In the genomic region with DNA sequence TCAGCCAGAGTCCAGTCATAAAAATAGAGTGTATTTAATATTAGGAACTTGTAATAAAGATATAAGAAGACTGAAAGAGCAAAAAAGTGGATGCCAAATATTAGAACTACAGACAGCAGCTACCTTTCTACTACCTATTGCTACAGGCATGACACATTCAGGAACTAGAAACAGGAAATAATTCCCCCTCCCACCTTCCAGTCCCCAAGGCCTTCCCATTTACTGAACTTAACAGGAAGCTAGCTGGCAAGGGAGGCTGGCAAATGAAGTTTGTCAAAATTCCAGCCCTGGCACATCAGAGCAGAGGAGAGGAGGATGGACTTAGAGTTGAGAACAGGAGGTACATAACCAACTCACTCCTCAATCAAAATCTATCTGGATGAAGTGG, we compare ENCODE assay signal across 24 cellular contexts. TPM values are rescaled to one million over a fixed set of nuclear protein-coding genes. Genes with fewer than 3 reads are reported as not detected.
DNase-seq lines count a peak whose midpoint lies in the region; ATAC-seq, FAIRE-seq and TF ChIP-seq lines count a peak whose summit lies in the region.
"Had no signal": no experiment of that assay in that cellular context is flagged by ENCODE, and none has a peak within 500 bp of the region (broad histone marks: within the 10 kb centered on the region; RNA-seq: fewer than 3 reads in every experiment).

No MANE protein-coding gene starts in this region.

- no peak overlapping the region for H2AFZ ChIP-seq in keratinocyte (ENCODE audit: control insufficient read depth, low read length)
- H2AFZ ChIP-seq: PC-9 had no signal

- no peak overlapping the region for H3K4me2 ChIP-seq in keratinocyte (ENCODE audit: control insufficient read depth, extremely low read depth, insufficient read depth, low read depth, low read length)
- H3K4me2 ChIP-seq: A549, PC-9 had no signal

- H3K9me1 ChIP-seq in keratinocyte (ENCODE audit: control insufficient read depth, extremely low read depth, insufficient read depth, low read length), result no peaks in the 10 kb centered on the region

- no peak overlapping the region for H3K27ac ChIP-seq in keratinocyte (ENCODE audit: control insufficient read depth, insufficient read depth, low read length)
- H3K27ac ChIP-seq: A549, PC-9, SJCRH30 had no signal

- FAIRE-seq in GM18507 (lab: Jason Lieb, UNC) (peak; percentile 35), keratinocyte (lab: Jason Lieb, UNC) (peak; percentile 79)
- FAIRE-seq: A549, astrocyte, G401.6, H1 had no signal

- DNase-seq in activated T-cell treated with anti-CD3 and anti-CD28 coated beads, Interleukin-2, amount 50 U/mL, for 24 hours, result no peak
- DNase-seq in activated T-cell treated with anti-CD3 and anti-CD28 coated beads for 4 hours (no peak), GM18507 (ENCODE audit: extremely low spot score, insufficient read length, low read depth) (no peak), keratinocyte (ENCODE audit: low read depth, low spot score) (no peak), immature natural killer cell (no peak)
- DNase-seq in activated CD4-positive, CD25-positive, alpha-beta regulatory T cell (lab: John Stamatoyannopoulos, UW), result no peak
- DNase-seq: activated CD4-positive, alpha-beta memory T cell treated with anti-CD3 and anti-CD28 coated beads for 36 hours; C1 segment of cervical spinal cord; KG1; NCI-H187; NCI-H748 treated with DMSO at 0.1 percent for 48 hours; nucleus accumbens; PC-9; SJCRH30; substantia nigra; T-helper 1 cell had no signal

- no peaks in the 10 kb centered on the region for H3K79me2 ChIP-seq in keratinocyte (ENCODE audit: control insufficient read depth, insufficient read depth, low read length)

- no peaks in the 10 kb centered on the region for H3K27me3 ChIP-seq in keratinocyte (ENCODE audit: control insufficient read depth, extremely low read depth, insufficient read depth, low read length)
- H3K27me3 ChIP-seq: SJCRH30 had no signal

- dilution Hi-C loops in keratinocyte (cut with MboI; ENCODE audit: extremely low pct_ligation_motif_present, low sequenced_read_pairs), result no loop called here

- H3K9ac ChIP-seq in keratinocyte (ENCODE audit: control insufficient read depth, extremely low read depth, insufficient read depth, low read length), result no peak overlapping the region

- no peaks in the 10 kb centered on the region for H3K9me3 ChIP-seq in keratinocyte (ENCODE audit: control insufficient read depth, low read depth, low read length)
- H3K9me3 ChIP-seq: A549, SJCRH30 had no signal

- peaks cover 4% of the 10 kb centered on the region for H3K9me3 Mint-ChIP-seq in activated T-cell treated with anti-CD3 and anti-CD28 coated beads, Interleukin-2, amount 50 U/mL, for 24 hours
- H3K9me3 Mint-ChIP-seq in activated T-helper 17 cell treated with anti-CD3 and anti-CD28 coated beads, Interleukin-2, amount 50 U/mL, for 72 hours, result no peaks in the 10 kb centered on the region
- no peaks in the 10 kb centered on the region for H3K9me3 Mint-ChIP-seq in immature natural killer cell
- H3K9me3 Mint-ChIP-seq: activated naive CD4-positive, alpha-beta T cell treated with anti-CD3 and anti-CD28 coated beads, Interleukin-2, amount 50 U/mL, for 24 hours had no signal

- ATAC-seq in activated T-helper 17 cell treated with anti-CD3 and anti-CD28 coated beads, Interleukin-2, amount 50 U/mL, for 72 hours (replicated peaks), result no peak
- no peak for ATAC-seq in HG03439 (IDR thresholded peaks at IDR 0.05; ENCODE audit: unreplicated experiment)
- ATAC-seq: A549 had no signal

- no peak for TF ChIP-seq CTCF in keratinocyte (optimal IDR thresholded peaks at IDR 0.05 in 1 of 3, IDR thresholded peaks at IDR 0.05 in 1 of 3, conservative IDR thresholded peaks at IDR 0.05 in 1 of 3; ENCODE audit: extremely low read depth in 1 of 3, insufficient read depth in 2 of 3, low read length in 3 of 3)

- H3K27ac Mint-ChIP-seq in activated T-cell treated with anti-CD3 and anti-CD28 coated beads, Interleukin-2, amount 50 U/mL, for 24 hours, result peak overlapping the region; percentile 73
- peak overlapping the region; percentile 62 for H3K27ac Mint-ChIP-seq in activated T-helper 17 cell treated with anti-CD3 and anti-CD28 coated beads, Interleukin-2, amount 50 U/mL, for 72 hours
- H3K27ac Mint-ChIP-seq in immature natural killer cell, result no peak overlapping the region
- H3K27ac Mint-ChIP-seq: activated CD4-positive, alpha-beta memory T cell treated with anti-CD3 and anti-CD28 coated beads for 36 hours; activated naive CD4-positive, alpha-beta T cell treated with anti-CD3 and anti-CD28 coated beads, Interleukin-2, amount 50 U/mL, for 24 hours had no signal

- peaks cover 1 to 4% of the 10 kb centered on the region in 2 experiments for H3K36me3 ChIP-seq in keratinocyte (ENCODE audit: control insufficient read depth in 2 of 2, extremely low read depth in 1 of 2, insufficient read depth in 2 of 2, low read length in 2 of 2)
- H3K36me3 ChIP-seq: SJCRH30 had no signal

- H3K4me3 ChIP-seq in keratinocyte (ENCODE audit: control insufficient read depth in 2 of 3, extremely low read depth in 1 of 3, insufficient read depth in 2 of 3, low read depth in 1 of 3, low read length in 3 of 3), result no peak overlapping the region
- H3K4me3 ChIP-seq: A549, lung, PC-9, SJCRH30 had no signal

- peaks cover 20% of the 10 kb centered on the region for H3K4me1 ChIP-seq in keratinocyte (ENCODE audit: control insufficient read depth, extremely low read depth, insufficient read depth, low read length)
- H3K4me1 ChIP-seq: SJCRH30 had no signal

- no peaks in the 10 kb centered on the region for H3K27me3 Mint-ChIP-seq in activated T-cell treated with anti-CD3 and anti-CD28 coated beads, Interleukin-2, amount 50 U/mL, for 24 hours
- no peaks in the 10 kb centered on the region for H3K27me3 Mint-ChIP-seq in activated T-helper 17 cell treated with anti-CD3 and anti-CD28 coated beads, Interleukin-2, amount 50 U/mL, for 72 hours
- no peaks in the 10 kb centered on the region for H3K27me3 Mint-ChIP-seq in immature natural killer cell (ENCODE audit: low read depth in 3 of 3)
- H3K27me3 Mint-ChIP-seq: activated CD4-positive, alpha-beta memory T cell treated with anti-CD3 and anti-CD28 coated beads for 36 hours; activated naive CD4-positive, alpha-beta T cell treated with anti-CD3 and anti-CD28 coated beads, Interleukin-2, amount 50 U/mL, for 24 hours had no signal

- no peaks in the 10 kb centered on the region for H3K36me3 Mint-ChIP-seq in activated T-cell treated with anti-CD3 and anti-CD28 coated beads, Interleukin-2, amount 50 U/mL, for 24 hours (ENCODE audit: low read depth)
- H3K36me3 Mint-ChIP-seq in activated T-helper 17 cell treated with anti-CD3 and anti-CD28 coated beads, Interleukin-2, amount 50 U/mL, for 72 hours (ENCODE audit: low read depth), result no peaks in the 10 kb centered on the region
- peaks cover 0 to 3% (median 0%) of the 10 kb centered on the region in 3 donors for H3K36me3 Mint-ChIP-seq in immature natural killer cell
- H3K36me3 Mint-ChIP-seq: activated naive CD4-positive, alpha-beta T cell treated with anti-CD3 and anti-CD28 coated beads, Interleukin-2, amount 50 U/mL, for 24 hours had no signal

- peaks cover 51% of the 10 kb centered on the region for H3K4me1 Mint-ChIP-seq in activated T-cell treated with anti-CD3 and anti-CD28 coated beads, Interleukin-2, amount 50 U/mL, for 24 hours (ENCODE audit: low read depth)
- H3K4me1 Mint-ChIP-seq in activated T-helper 17 cell treated with anti-CD3 and anti-CD28 coated beads, Interleukin-2, amount 50 U/mL, for 72 hours, result peaks cover 17% of the 10 kb centered on the region
- H3K4me1 Mint-ChIP-seq in immature natural killer cell, result peaks cover 0 to 2% of the 10 kb centered on the region in 2 donors

- no peak overlapping the region for H3K4me3 Mint-ChIP-seq in activated T-cell treated with anti-CD3 and anti-CD28 coated beads, Interleukin-2, amount 50 U/mL, for 24 hours
- H3K4me3 Mint-ChIP-seq in activated T-helper 17 cell treated with anti-CD3 and anti-CD28 coated beads, Interleukin-2, amount 50 U/mL, for 72 hours, result no peak overlapping the region
- no peak overlapping the region for H3K4me3 Mint-ChIP-seq in immature natural killer cell
- H3K4me3 Mint-ChIP-seq: activated CD4-positive, alpha-beta memory T cell treated with anti-CD3 and anti-CD28 coated beads for 36 hours; activated naive CD4-positive, alpha-beta T cell treated with anti-CD3 and anti-CD28 coated beads, Interleukin-2, amount 50 U/mL, for 24 hours had no signal

- H4K20me1 ChIP-seq in keratinocyte (ENCODE audit: control insufficient read depth, extremely low read depth, insufficient read depth, low read length), result no peaks in the 10 kb centered on the region

RNA-seq across cellular contexts. Expression of gene RIC1, which starts 50.2 kb away (rescaled TPM):
- 10 to 100 TPM; 20.1 to 20.3 TPM for total RNA-seq in activated T-helper 17 cell treated with anti-CD3 and anti-CD28 coated beads, Interleukin-2, amount 50 U/mL, for 72 hours
- polyA plus RNA-seq in keratinocyte (17.2 to 20.5 TPM (median 19.6 TPM) in 3 replicates), immature natural killer cell (1 to 10 TPM; 4.9 to 6.3 (median 5.2) TPM)
- polyA plus RNA-seq in keratinocyte (2011; ENCODE audit: low read depth), result 7.2 TPM
- 7.8 and 16.1 TPM in 2 replicates for polyA plus RNA-seq in keratinocyte (2011; cell fraction: cytosol; rRNA removed)
- polyA plus RNA-seq in keratinocyte (2011; cell fraction: nucleus; rRNA removed), result 33.6 and 39.6 TPM in 2 replicates
- polyA plus RNA-seq in keratinocyte (2012; ENCODE audit: low replicate concordance), result 8.9 and 11.0 TPM in 2 replicates
- 22.7 to 62.7 TPM (median 42.9 TPM) in 3 replicates for polyA minus RNA-seq in keratinocyte
- polyA minus RNA-seq in keratinocyte (2011; cell fraction: cytosol; rRNA and poly(A)+ RNA removed), result 13.0 TPM
- 46.8 and 96.8 TPM in 2 replicates for polyA minus RNA-seq in keratinocyte (2011; cell fraction: nucleus; rRNA and poly(A)+ RNA removed)

Comparison
In these comparisons a context has a peak if more than half of its experiments do, and no peak if none do; other contexts are left out.
1. H3K27ac Mint-ChIP-seq: peak in activated T-cell treated with anti-CD3 and anti-CD28 coated beads, Interleukin-2, amount 50 U/mL, for 24 hours (single experiment) and activated T-helper 17 cell treated with anti-CD3 and anti-CD28 coated beads, Interleukin-2, amount 50 U/mL, for 72 hours (single experiment); none in immature natural killer cell (0 of 6).